13 cellular contexts compared by ENCODE assay signal in genomic region chr17:7383371-7383741, GRCh38. TPM values are rescaled to one million over a fixed set of nuclear protein-coding genes. Genes with fewer than 3 reads are reported as not detected.
DNase-seq lines count a peak whose midpoint lies in the region; ATAC-seq and TF ChIP-seq lines count a peak whose summit lies in the region.
"Had no signal": no experiment of that assay in that cellular context is flagged by ENCODE, and none has a peak within 500 bp of the region (broad histone marks: within the 10 kb centered on the region; RNA-seq: fewer than 3 reads in every experiment).

No MANE protein-coding gene starts in this region.

- H3K27ac Mint-ChIP-seq in WTC11 (no peak overlapping the region), memory B cell (no peak overlapping the region)
- H3K27ac Mint-ChIP-seq: dendritic cell treated with granulocyte-macrophage colony-stimulating factor and Interleukin-4, amounts not matched to agents 40 ng/mL and 50 ng/mL, for 4 days had no signal

- H3K9me3 Mint-ChIP-seq in WTC11: peaks cover 8% of the 10 kb centered on the region
- H3K9me3 Mint-ChIP-seq in memory B cell: peaks cover 5% of the 10 kb centered on the region

- peaks cover 26% of the 10 kb centered on the region for H3K4me1 Mint-ChIP-seq in WTC11
- H3K4me1 Mint-ChIP-seq in memory B cell: peaks cover 8% of the 10 kb centered on the region

- TF ChIP-seq CTCF in heart right ventricle (IDR thresholded peaks at IDR 0.05): no peak
- no peak for TF ChIP-seq CTCF in WTC11 (IDR thresholded peaks at IDR 0.05)
- no peak for TF ChIP-seq CTCF in thoracic aorta (IDR thresholded peaks at IDR 0.05)

- H3K27me3 Mint-ChIP-seq in WTC11 (ENCODE audit: low read depth) (peaks cover 46% of the 10 kb centered on the region), memory B cell (peaks cover 19% of the 10 kb centered on the region)

- 78 to 81% methylated on average over 11 of the region's 11 CpGs for WGBS in heart right ventricle, 2 donors

- DNase-seq in heart right ventricle (no peak), Right ventricle myocardium superior (no peak), WTC11 (ENCODE audit: low spot score) (no peak), memory B cell (ENCODE audit: low spot score in 2 of 2) (no peak), thoracic aorta (ENCODE audit: low spot score) (no peak), NCI-H1436 (lab: John Stamatoyannopoulos, UW) (no peak), SK-N-DZ (ENCODE audit: low spot score) (no peak)
- DNase-seq: NK-92 treated with Interleukin-12 subunit alpha and Interleukin-12 subunit beta, amount 100 ng/mL, for 24 hours; T1000 had no signal

- ATAC-seq in heart right ventricle (no peak), Right ventricle myocardium superior (ENCODE audit: poor library complexity) (no peak), WTC11 (no peak), memory B cell (ENCODE audit: low read depth) (no peak), thoracic aorta (ENCODE audit: insufficient number of reproducible peaks, low FRiP score, low read depth) (no peak), GM18868 (IDR thresholded peaks at IDR 0.05; ENCODE audit: unreplicated experiment) (no peak)

- peak overlapping the region in 8 of 10 donors; percentile 34 to 55 (median 52) for H3K4me3 ChIP-seq in heart right ventricle
- H3K4me3 ChIP-seq in thoracic aorta: peak overlapping the region; percentile 73

- H3K4me1 ChIP-seq in heart right ventricle (peaks cover 6 to 33% (median 30%) of the 10 kb centered on the region in 9 donors), thoracic aorta (ENCODE audit: control insufficient read depth in 1 of 2, low read depth in 2 of 2) (peaks cover 6 to 34% of the 10 kb centered on the region in 2 donors)

- CTCF ChIA-PET in WTC11 (lab: Charles Lee): interaction anchor here (1.4 to 2.4 kb wide), 4 partner anchors 15 to 177 kb away, joined by 4 to 10 read pairs (median 6); no protein-coding TSS in a partner anchor

- H3K36me3 ChIP-seq in heart right ventricle (peaks cover 0 to 16% (median 0%) of the 10 kb centered on the region in 9 donors), thoracic aorta (no peaks in the 10 kb centered on the region)
- H3K36me3 ChIP-seq: neutrophil had no signal

- no peak overlapping the region for H3K27ac ChIP-seq in heart right ventricle
- no peak overlapping the region for H3K27ac ChIP-seq in thoracic aorta
- H3K27ac ChIP-seq: neutrophil had no signal

- H3K36me3 Mint-ChIP-seq in WTC11 (no peaks in the 10 kb centered on the region; the same call in none of the 2 replicates), memory B cell (peaks cover 3% of the 10 kb centered on the region)

- H3K27me3 ChIP-seq in heart right ventricle (peaks cover 0 to 61% (median 0%) of the 10 kb centered on the region in 7 donors), thoracic aorta (replicated peaks; ENCODE audit: insufficient read depth) (no peaks in the 10 kb centered on the region)

- intact Hi-C loops in heart right ventricle (cut with DNase I): no loop called here
- intact Hi-C loops in Right ventricle myocardium superior (cut with DNase I): no loop called here

- H3K9me3 ChIP-seq in heart right ventricle (peaks cover 0 to 5% (median 0%) of the 10 kb centered on the region in 11 donors), thoracic aorta (no peaks in the 10 kb centered on the region)
- H3K9me3 ChIP-seq: neutrophil had no signal

- H3K4me3 Mint-ChIP-seq in WTC11: peak overlapping the region; percentile 58
- peak overlapping the region; percentile 66 for H3K4me3 Mint-ChIP-seq in memory B cell

- POLR2A ChIA-PET in WTC11 (lab: Charles Lee): interaction anchor here (1.9 kb wide), 1 partner anchor 10 kb away, joined by 7 read pairs; the partner anchor contains the start of gene PLSCR3

TF ChIP-seq in WTC11, 78 proteins besides CTCF, POLR2A, EP300 and RAD21:
- no peak for TF ChIP-seq MYBL2 (CRISPR knock-in tag; IDR thresholded peaks at IDR 0.05)
- TF ChIP-seq ZBTB21 (CRISPR knock-in tag; IDR thresholded peaks at IDR 0.05; ENCODE audit: borderline replicate concordance): 0 out of 2 replicates have a peak, but pooled peaks have one; percentile 13

RNA-seq across cellular contexts. Expression of gene TNK1, which starts 2.5 kb away (rescaled TPM):
- total RNA-seq in heart right ventricle (1 to 10 TPM; 1.1 to 4.4 (median 2.1) TPM), Right ventricle myocardium superior (2.1 TPM), WTC11 (2021) (9.3 to 11.8 TPM (median 10.7 TPM) in 3 replicates), thoracic aorta (1 to 10 TPM; 3.7 to 4.7 TPM)
- 1 to 10 TPM; 1.9 to 3.5 TPM for polyA plus RNA-seq in heart right ventricle
- 7.8 and 8.1 TPM in 2 replicates for polyA plus RNA-seq in SK-N-DZ (2014; cell fraction: cytosol; rRNA removed)
- 18.0 and 76.6 TPM in 2 replicates for polyA plus RNA-seq in SK-N-DZ (2014; cell fraction: nucleus; rRNA removed)

RNA-seq across cellular contexts. Expression of gene PLSCR3, which starts 11.0 kb away (rescaled TPM):
- 10 to 100 TPM; 14.4 to 28.7 (median 17.1) TPM for total RNA-seq in heart right ventricle
- 10 to 100 TPM; 23.3 to 32.9 TPM for polyA plus RNA-seq in heart right ventricle
- total RNA-seq in Right ventricle myocardium superior: 14.0 TPM
- total RNA-seq in WTC11 (2021): 34.1 to 42.7 TPM (median 37.6 TPM) in 3 replicates
- 10 to 100 TPM; 31.0 to 49.4 TPM for total RNA-seq in thoracic aorta
- polyA plus RNA-seq in SK-N-DZ (2014; cell fraction: cytosol; rRNA removed): 14.2 and 15.7 TPM in 2 replicates
- 26.7 and 41.8 TPM in 2 replicates for polyA plus RNA-seq in SK-N-DZ (2014; cell fraction: nucleus; rRNA removed)

RNA-seq across cellular contexts. Expression of gene TMEM256, which starts 20.5 kb away (rescaled TPM):
- total RNA-seq in heart right ventricle: 10 to 100 TPM; 61.8 to 83.2 (median 74.2) TPM
- polyA plus RNA-seq in heart right ventricle: 100 to 1,000 TPM in 1 of 2 donors, 10 to 100 TPM in 1; 89.1 to 169 TPM
- total RNA-seq in Right ventricle myocardium superior: 61.5 TPM
- 132 to 180 TPM (median 178 TPM) in 3 replicates for total RNA-seq in WTC11 (2021)
- 10 to 100 TPM; 27.9 to 88.9 TPM for total RNA-seq in thoracic aorta
- polyA plus RNA-seq in SK-N-DZ (2014; cell fraction: cytosol; rRNA removed): 150 and 156 TPM in 2 replicates
- 104 and 139 TPM in 2 replicates for polyA plus RNA-seq in SK-N-DZ (2014; cell fraction: nucleus; rRNA removed)

RNA-seq across cellular contexts. Expression of gene NLGN2, which starts 24.3 kb away (rescaled TPM):
- total RNA-seq in heart right ventricle: 10 to 100 TPM in 2 of 10 donors, 1 to 10 TPM in 8; 3.6 to 15.8 (median 6.4) TPM
- 1 to 10 TPM; 7.3 to 7.6 TPM for polyA plus RNA-seq in heart right ventricle
- 5.8 TPM for total RNA-seq in Right ventricle myocardium superior
- total RNA-seq in WTC11 (2021): 76.7 to 112 TPM (median 96.9 TPM) in 3 replicates
- 10 to 100 TPM in 1 of 2 donors, 1 to 10 TPM in 1; 9.2 to 20.8 TPM for total RNA-seq in thoracic aorta
- 19.3 and 20.2 TPM in 2 replicates for polyA plus RNA-seq in SK-N-DZ (2014; cell fraction: cytosol; rRNA removed)
- 77.9 and 90.5 TPM in 2 replicates for polyA plus RNA-seq in SK-N-DZ (2014; cell fraction: nucleus; rRNA removed)

RNA-seq across cellular contexts. Expression of gene TMEM95, which starts 28.4 kb away (rescaled TPM):
- total RNA-seq in heart right ventricle (under 1 TPM in 1 of 10 donors, not detected in 9; 0.39 TPM), Right ventricle myocardium superior (not detected), WTC11 (2021) (not detected in 3 replicates), thoracic aorta (not detected)
- not detected for polyA plus RNA-seq in heart right ventricle
- polyA plus RNA-seq in SK-N-DZ (2014; cell fraction: cytosol; rRNA removed): not detected in 2 replicates
- polyA plus RNA-seq in SK-N-DZ (2014; cell fraction: nucleus; rRNA removed): not detected in 2 replicates
- total RNA-seq: urinary bladder had no signal
- polyA plus RNA-seq: urinary bladder had no signal
